ENCODE assay signal across 8 cellular contexts in genomic region chr9:93119953-93120845, GRCh38. TPM values are rescaled to one million over a fixed set of nuclear protein-coding genes. Genes with fewer than 3 reads are reported as not detected.
DNase-seq lines count a peak whose midpoint lies in the region; ATAC-seq lines count a peak whose summit lies in the region.

No MANE protein-coding gene starts in this region.

- H3K9ac ChIP-seq in rectal smooth muscle tissue (ENCODE audit: low read length) = no peak overlapping the region

- ATAC-seq in GM18508 (IDR thresholded peaks at IDR 0.05; ENCODE audit: insufficient read depth, unreplicated experiment) (peak; percentile 54), HG02870 (IDR thresholded peaks at IDR 0.05; ENCODE audit: unreplicated experiment) (peak; percentile 69), left ventricle myocardium superior (peak; percentile 90)

- peak overlapping the region; percentile 74 for H3K27ac ChIP-seq in rectal smooth muscle tissue (ENCODE audit: low read depth, low read length)

- peaks cover 14% of the 10 kb centered on the region for H3K4me1 ChIP-seq in rectal smooth muscle tissue (ENCODE audit: control insufficient read depth, insufficient read depth, low read length)

- peak; percentile 95 for DNase-seq in AG08395 (ENCODE audit: low spot score)
- peak; percentile 97 for DNase-seq in NOMO-1 treated with dmso at 0.1 percent for 144 hours (lab: John Stamatoyannopoulos, UW; ENCODE audit: unreplicated experiment)
- DNase-seq in amniotic epithelial cell (ENCODE audit: low read depth) = peak; percentile 97
- DNase-seq in left ventricle myocardium superior = peak; percentile 96
- no peak for DNase-seq in NCI-H1105 (lab: John Stamatoyannopoulos, UW)

- intact Hi-C loops in left ventricle myocardium superior (cut with micrococcal nuclease) = no loop called here

- peaks cover 9% of the 10 kb centered on the region for H3K36me3 ChIP-seq in rectal smooth muscle tissue (ENCODE audit: control insufficient read depth, insufficient read depth, low read length)

- H3K4me3 ChIP-seq in rectal smooth muscle tissue (ENCODE audit: low read length) = peak overlapping the region; percentile 36

- H3K27me3 ChIP-seq in rectal smooth muscle tissue (ENCODE audit: control insufficient read depth, insufficient read depth, low read length) = no peaks in the 10 kb centered on the region

RNA-seq across cellular contexts. Expression of gene NINJ1, which starts 13.9 kb away (rescaled TPM):
- total RNA-seq in left ventricle myocardium superior = 46.8 TPM

RNA-seq across cellular contexts. Expression of gene CARD19, which starts 24.2 kb away (rescaled TPM):
- 22.4 TPM for total RNA-seq in left ventricle myocardium superior
